In the genomic region with DNA sequence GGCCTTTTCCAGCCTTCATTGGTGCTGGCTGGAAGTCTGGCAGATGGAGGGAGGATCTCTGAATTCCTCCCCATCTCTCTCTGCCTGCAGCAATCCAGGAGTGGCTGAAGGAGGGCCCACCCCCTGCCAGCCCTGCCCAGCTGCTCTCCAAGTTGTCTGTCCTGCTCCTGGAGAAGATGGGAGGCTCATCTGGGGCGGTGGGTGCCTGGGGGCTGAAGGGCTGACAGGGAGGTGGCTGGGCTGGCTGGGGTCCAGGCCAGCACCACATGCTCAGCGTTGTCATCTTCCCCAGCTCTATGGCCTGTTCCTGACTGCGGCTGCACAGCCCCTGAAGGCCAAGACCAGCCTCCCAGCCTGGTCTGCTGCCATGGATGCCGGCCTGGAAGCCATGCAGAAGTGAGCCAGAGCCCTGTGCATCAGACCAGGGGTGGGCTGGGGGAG, we compare ENCODE assay signal across 1 cellular context.
TF ChIP-seq lines count a peak whose summit lies in the region.

No MANE protein-coding gene starts in this region.

TF ChIP-seq in GM23338, 12 proteins besides CTCF, POLR2A, EP300 and RAD21 (continued from another document):
- TF ChIP-seq, protein P1, sequence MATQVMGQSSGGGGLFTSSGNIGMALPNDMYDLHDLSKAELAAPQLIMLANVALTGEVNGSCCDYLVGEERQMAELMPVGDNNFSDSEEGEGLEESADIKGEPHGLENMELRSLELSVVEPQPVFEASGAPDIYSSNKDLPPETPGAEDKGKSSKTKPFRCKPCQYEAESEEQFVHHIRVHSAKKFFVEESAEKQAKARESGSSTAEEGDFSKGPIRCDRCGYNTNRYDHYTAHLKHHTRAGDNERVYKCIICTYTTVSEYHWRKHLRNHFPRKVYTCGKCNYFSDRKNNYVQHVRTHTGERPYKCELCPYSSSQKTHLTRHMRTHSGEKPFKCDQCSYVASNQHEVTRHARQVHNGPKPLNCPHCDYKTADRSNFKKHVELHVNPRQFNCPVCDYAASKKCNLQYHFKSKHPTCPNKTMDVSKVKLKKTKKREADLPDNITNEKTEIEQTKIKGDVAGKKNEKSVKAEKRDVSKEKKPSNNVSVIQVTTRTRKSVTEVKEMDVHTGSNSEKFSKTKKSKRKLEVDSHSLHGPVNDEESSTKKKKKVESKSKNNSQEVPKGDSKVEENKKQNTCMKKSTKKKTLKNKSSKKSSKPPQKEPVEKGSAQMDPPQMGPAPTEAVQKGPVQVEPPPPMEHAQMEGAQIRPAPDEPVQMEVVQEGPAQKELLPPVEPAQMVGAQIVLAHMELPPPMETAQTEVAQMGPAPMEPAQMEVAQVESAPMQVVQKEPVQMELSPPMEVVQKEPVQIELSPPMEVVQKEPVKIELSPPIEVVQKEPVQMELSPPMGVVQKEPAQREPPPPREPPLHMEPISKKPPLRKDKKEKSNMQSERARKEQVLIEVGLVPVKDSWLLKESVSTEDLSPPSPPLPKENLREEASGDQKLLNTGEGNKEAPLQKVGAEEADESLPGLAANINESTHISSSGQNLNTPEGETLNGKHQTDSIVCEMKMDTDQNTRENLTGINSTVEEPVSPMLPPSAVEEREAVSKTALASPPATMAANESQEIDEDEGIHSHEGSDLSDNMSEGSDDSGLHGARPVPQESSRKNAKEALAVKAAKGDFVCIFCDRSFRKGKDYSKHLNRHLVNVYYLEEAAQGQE (IDR thresholded peaks at IDR 0.05; ENCODE audit: unreplicated experiment), result no peak
- TF ChIP-seq, protein P2, sequence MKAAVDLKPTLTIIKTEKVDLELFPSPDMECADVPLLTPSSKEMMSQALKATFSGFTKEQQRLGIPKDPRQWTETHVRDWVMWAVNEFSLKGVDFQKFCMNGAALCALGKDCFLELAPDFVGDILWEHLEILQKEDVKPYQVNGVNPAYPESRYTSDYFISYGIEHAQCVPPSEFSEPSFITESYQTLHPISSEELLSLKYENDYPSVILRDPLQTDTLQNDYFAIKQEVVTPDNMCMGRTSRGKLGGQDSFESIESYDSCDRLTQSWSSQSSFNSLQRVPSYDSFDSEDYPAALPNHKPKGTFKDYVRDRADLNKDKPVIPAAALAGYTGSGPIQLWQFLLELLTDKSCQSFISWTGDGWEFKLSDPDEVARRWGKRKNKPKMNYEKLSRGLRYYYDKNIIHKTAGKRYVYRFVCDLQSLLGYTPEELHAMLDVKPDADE (IDR thresholded peaks at IDR 0.05), result no peak
- TF ChIP-seq NANOG (IDR thresholded peaks at IDR 0.05; ENCODE audit: borderline replicate concordance), result no peak
- no peak for TF ChIP-seq ZNF114 (CRISPR knock-in tag; IDR thresholded peaks at IDR 0.05)
- TF ChIP-seq JUNB (IDR thresholded peaks at IDR 0.05; ENCODE audit: unreplicated experiment), result no peak
- TF ChIP-seq ZNF331 (CRISPR knock-in tag; IDR thresholded peaks at IDR 0.05; ENCODE audit: low read depth), result no peak
TF ChIP-seq in GM23338: peak in this region for 0.
